15 cellular contexts compared by ENCODE assay signal in genomic region chr2:673615-674318, GRCh38. TPM values are rescaled to one million over a fixed set of nuclear protein-coding genes. Genes with fewer than 3 reads are reported as not detected.
A peak's percentile ranks its signal among the peaks of the same experiment; 100 is the strongest.
DNase-seq lines count a peak whose midpoint lies in the region; ATAC-seq and TF ChIP-seq lines count a peak whose summit lies in the region.
"Had no signal": no experiment of that assay in that cellular context is flagged by ENCODE, and none has a peak within 500 bp of the region (broad histone marks: within the 10 kb centered on the region; RNA-seq: fewer than 3 reads in every experiment).

No MANE protein-coding gene starts in this region.

- H3K4me3 ChIP-seq in A673 (ENCODE audit: low read depth, low read length, poor library complexity, severe bottlenecking) (no peak overlapping the region), endodermal cell (ENCODE audit: low read length) (no peak overlapping the region)

- CTCF ChIA-PET in A673 (lab: Charles Lee) (no interaction called here), RWPE1 (lab: Yijun Ruan, JAX) (interaction anchor here (1.3 kb wide), 1 partner anchor 11 kb away, joined by 3 read pairs; no protein-coding TSS in a partner anchor)

- no peaks in the 10 kb centered on the region for H3K9me3 Mint-ChIP-seq in endodermal cell
- no peaks in the 10 kb centered on the region for H3K9me3 Mint-ChIP-seq in natural killer cell
- H3K9me3 Mint-ChIP-seq: T-cell had no signal

- ATAC-seq in HG03025 (IDR thresholded peaks at IDR 0.05; ENCODE audit: low FRiP score, unreplicated experiment) (no peak), GM21423 (IDR thresholded peaks at IDR 0.05; ENCODE audit: unreplicated experiment) (no peak), natural killer cell (no peak)
- ATAC-seq: stimulated activated naive CD8-positive, alpha-beta T cell treated with anti-CD3 and anti-CD28 coated beads, Interleukin-15, Interleukin-2, amounts not matched to agents 100 U/mL and 50 U/mL, for 24 hours; T-cell had no signal

- no peak overlapping the region for H3K9ac ChIP-seq in endodermal cell (ENCODE audit: extremely low read depth, low read length, poor library complexity, severe bottlenecking)

- H3K27ac ChIP-seq in A673 (ENCODE audit: low read depth, low read length, poor library complexity, severe bottlenecking) (peak overlapping the region; percentile 42), RWPE1 (peak overlapping the region; percentile 55), endodermal cell (ENCODE audit: low read depth, low read length) (no peak overlapping the region)

- H3K36me3 Mint-ChIP-seq in endodermal cell (ENCODE audit: low read depth) (peaks cover 24% of the 10 kb centered on the region), natural killer cell (no peaks in the 10 kb centered on the region)

- H3K27ac Mint-ChIP-seq in endodermal cell = no peak overlapping the region
- H3K27ac Mint-ChIP-seq in natural killer cell = no peak overlapping the region

- WGBS in endodermal cell (ENCODE audit: insufficient coverage in 1 of 2, insufficient read length in 1 of 2), 2 experiments = 76 to 86% methylated on average over 5 to 6 of the region's 6 CpGs

- TF ChIP-seq CTCF in A673 (conservative IDR thresholded peaks at IDR 0.05; ENCODE audit: low read depth, low read length) (no peak), RWPE1 (conservative IDR thresholded peaks at IDR 0.05; ENCODE audit: low read depth) (no peak), endodermal cell (conservative IDR thresholded peaks at IDR 0.05) (no peak), natural killer cell (IDR thresholded peaks at IDR 0.05) (no peak)

- DNase-seq in A673 (ENCODE audit: low spot score) (no peak), ELR (ENCODE audit: low read depth) (peak; percentile 63), RWPE1 (ENCODE audit: low spot score) (no peak), endodermal cell (peak; percentile 38), activated gamma-delta T cell treated with Interleukin-2 at 50 U/mL for 16 hours (no peak), natural killer cell (no peak)
- DNase-seq: activated CD4-positive, alpha-beta T cell treated with anti-CD3 and anti-CD28 coated beads, Interleukin-2, amount 50 U/mL, for 48 hours; anterior cingulate cortex; midbrain; NCI-H1105 treated with DMSO at 0.1 percent for 48 hours; stimulated activated CD4-positive, alpha-beta T cell treated with anti-CD3 and anti-CD28 coated beads, Interleukin-2, amount 100 ng/mL, for 24 hours; stimulated activated naive CD8-positive, alpha-beta T cell treated with anti-CD3 and anti-CD28 coated beads, Interleukin-15, Interleukin-2, amounts not matched to agents 100 U/mL and 50 U/mL, for 24 hours; T-cell had no signal

- POLR2A ChIA-PET in A673 (lab: Charles Lee; ENCODE audit: low non-redundant PET) (no interaction called here), RWPE1 (lab: Yijun Ruan, JAX; ENCODE audit: low non-redundant PET) (no interaction called here)

- H3K4me1 Mint-ChIP-seq in endodermal cell (peaks cover 12% of the 10 kb centered on the region), natural killer cell (peaks cover 44 to 45% of the 10 kb centered on the region in 2 donors)

- intact Hi-C loops in A673 (cut with micrococcal nuclease; ENCODE audit: unreplicated experiment) (no loop called here), natural killer cell (cut with micrococcal nuclease) (no loop called here)

- H3K9me3 ChIP-seq in A673 (ENCODE audit: low read depth, low read length, poor library complexity, severe bottlenecking) = no peaks in the 10 kb centered on the region
- H3K9me3 ChIP-seq in endodermal cell (ENCODE audit: control insufficient read depth, low read length) = no peaks in the 10 kb centered on the region

- H3K4me1 ChIP-seq in A673 (ENCODE audit: insufficient read depth, low read length, poor library complexity, severe bottlenecking) (peaks cover 8% of the 10 kb centered on the region), endodermal cell (ENCODE audit: control insufficient read depth, insufficient read depth, low read length) (no peaks in the 10 kb centered on the region)

- H3K36me3 ChIP-seq in A673 (ENCODE audit: insufficient read depth, low read length, poor library complexity, severe bottlenecking) (peaks cover 13% of the 10 kb centered on the region), endodermal cell (ENCODE audit: control insufficient read depth, insufficient read depth, low read length) (peaks cover 37% of the 10 kb centered on the region)

- no TSS peak for BruUV-seq in A673 (replicated peaks; lab: Mats Ljungman, UMichigan)

- H3K4me3 Mint-ChIP-seq in endodermal cell = no peak overlapping the region
- no peak overlapping the region for H3K4me3 Mint-ChIP-seq in natural killer cell
- H3K4me3 Mint-ChIP-seq: T-cell had no signal

- H3K27me3 ChIP-seq in A673 (replicated peaks; ENCODE audit: insufficient read depth, low read depth, low read length, poor library complexity) = no peaks in the 10 kb centered on the region
- H3K27me3 ChIP-seq in endodermal cell (ENCODE audit: control insufficient read depth, insufficient read depth, low read length, poor library complexity, severe bottlenecking) = no peaks in the 10 kb centered on the region

- H3K27me3 Mint-ChIP-seq in endodermal cell (ENCODE audit: insufficient read depth) (no peaks in the 10 kb centered on the region), natural killer cell (ENCODE audit: low read depth in 2 of 2) (no peaks in the 10 kb centered on the region)
- H3K27me3 Mint-ChIP-seq: T-cell had no signal

RNA-seq across cellular contexts. Expression of gene TMEM18, which starts 3.4 kb away (rescaled TPM):
- total RNA-seq in A673 (2021) (25.9 and 29.0 TPM in 2 replicates), endodermal cell (10 to 100 TPM; 19.9 to 20.1 TPM), natural killer cell (10 to 100 TPM; 22.0 to 30.8 (median 22.1) TPM)
- polyA plus RNA-seq in endodermal cell (2013, experiment 1 of 2) = 28.9 TPM
- polyA plus RNA-seq in endodermal cell (2013, experiment 2 of 2) = 25.7 TPM

Comparison
In these comparisons a context has a peak if more than half of its experiments do, and no peak if none do; other contexts are left out.
1. DNase-seq: peak in ELR (single experiment) and endodermal cell (single experiment); none in A673 (single experiment), RWPE1 (single experiment), activated gamma-delta T cell treated with Interleukin-2 at 50 U/mL for 16 hours (single experiment) and natural killer cell (single experiment).